27 cellular contexts compared by ENCODE assay signal in genomic region chr4:4277531-4277930, GRCh38. TPM values are rescaled to one million over a fixed set of nuclear protein-coding genes. Genes with fewer than 3 reads are reported as not detected.
"Had no signal": no experiment of that assay in that cellular context is flagged by ENCODE, and none has a peak within 500 bp of the region (broad histone marks: within the 10 kb centered on the region; RNA-seq: fewer than 3 reads in every experiment).

No MANE protein-coding gene starts in this region.

- H3K27ac Mint-ChIP-seq: activated naive CD4-positive, alpha-beta T cell treated with anti-CD3 and anti-CD28 coated beads, Interleukin-2, amount 50 U/mL, for 72 hours; activated T-helper 1 cell treated with anti-CD3 and anti-CD28 coated beads, Interleukin-12 subunit alpha, Interleukin-12 subunit beta, Interleukin-2, Interleukin-4 antibody, amounts not matched to agents 30 ng/mL and 10 ng/mL and 1 ng/mL, durations not matched to agents 14 hours and 24 hours and 36 hours; nephron; type B pancreatic cell; WTC11 had no signal

- H3K4me1 Mint-ChIP-seq: nephron, WTC11 had no signal

- H3K9me3 Mint-ChIP-seq: activated naive CD4-positive, alpha-beta T cell treated with anti-CD3 and anti-CD28 coated beads, Interleukin-2, amount 50 U/mL, for 72 hours; activated T-helper 1 cell treated with anti-CD3 and anti-CD28 coated beads, Interleukin-12 subunit alpha, Interleukin-12 subunit beta, Interleukin-2, Interleukin-4 antibody, amounts not matched to agents 30 ng/mL and 10 ng/mL and 1 ng/mL, durations not matched to agents 14 hours and 24 hours and 36 hours; nephron; type B pancreatic cell; WTC11 had no signal

- ATAC-seq: activated naive CD4-positive, alpha-beta T cell treated with anti-CD3 and anti-CD28 coated beads, Interleukin-2, amount 50 U/mL, for 72 hours; WTC11 had no signal

- FAIRE-seq: colon, frontal cortex had no signal

- H3K27me3 Mint-ChIP-seq: type B pancreatic cell had no signal

- H3K4me3 Mint-ChIP-seq: activated T-helper 1 cell treated with anti-CD3 and anti-CD28 coated beads, Interleukin-12 subunit alpha, Interleukin-12 subunit beta, Interleukin-2, Interleukin-4 antibody, amounts not matched to agents 30 ng/mL and 10 ng/mL and 1 ng/mL, durations not matched to agents 14 hours and 24 hours and 36 hours; nephron; type B pancreatic cell; WTC11 had no signal

- DNase-seq: activated gamma-delta T cell treated with Interleukin-2 at 50 U/mL for 16 hours; central memory CD4-positive, alpha-beta T cell; glutamatergic neuron; kidney glomerular epithelial cell; left ventricle myocardium inferior; midbrain; retina; stimulated activated CD4-positive, alpha-beta T cell treated with anti-CD3 and anti-CD28 coated beads, Interleukin-2, amount 100 ng/mL, for 48 hours; stimulated activated CD8-positive, alpha-beta memory T cell treated with anti-CD3 and anti-CD28 coated beads, Interleukin-4, amount 100 ng/mL, for 48 hours; stimulated activated naive CD4-positive, alpha-beta T cell treated with Interleukin-2 at 50 U/mL for 16 hours; T1000 had no signal

RNA-seq across cellular contexts. Expression of gene ZBTB49, which starts 12.5 kb away (rescaled TPM):
- total RNA-seq: ascending aorta had no signal

RNA-seq across cellular contexts. Expression of gene OTOP1, which starts 50.8 kb away (rescaled TPM):
- total RNA-seq: activated naive CD4-positive, alpha-beta T cell treated with anti-CD3 and anti-CD28 coated beads, Interleukin-2, amount 50 U/mL, for 72 hours; activated T-helper 1 cell treated with anti-CD3 and anti-CD28 coated beads, Interleukin-12 subunit alpha, Interleukin-12 subunit beta, Interleukin-2, Interleukin-4 antibody, amounts not matched to agents 30 ng/mL and 10 ng/mL and 1 ng/mL, durations not matched to agents 14 hours and 24 hours and 36 hours; ascending aorta; esophagus muscularis mucosa; frontal cortex; hepatocyte; left ventricle myocardium inferior; omental fat pad; posterior vena cava; T-helper 1 cell treated with Interleukin-12 subunit alpha and Interleukin-12 subunit beta and Interleukin-4 antibody, amounts not matched to agents 30 ng/mL and 1 ng/mL, for 36 hours; thoracic aorta; vagina; WTC11 had no signal
- polyA plus RNA-seq: adipose tissue, hepatocyte had no signal
